In genomic region chr10:1504940-1505339, GRCh38 we compare ENCODE assay signal across 26 cellular contexts.
"Had no signal": no experiment of that assay in that cellular context is flagged by ENCODE, and none has a peak within 500 bp of the region (broad histone marks: within the 10 kb centered on the region; RNA-seq: fewer than 3 reads in every experiment).

No MANE protein-coding gene starts in this region.

- H3K9ac ChIP-seq: parathyroid adenoma had no signal

- H3K4me3 Mint-ChIP-seq: effector memory CD8-positive, alpha-beta T cell; memory B cell; natural killer cell; neural crest cell; stimulated activated effector memory CD8-positive, alpha-beta T cell treated with anti-CD3 and anti-CD28 coated beads, Interleukin-12 subunit alpha, Interleukin-12 subunit beta, amount 100 ng/mL, for 72 hours had no signal

- H3K9me3 Mint-ChIP-seq: effector memory CD8-positive, alpha-beta T cell; memory B cell; stimulated activated effector memory CD8-positive, alpha-beta T cell treated with anti-CD3 and anti-CD28 coated beads, Interleukin-12 subunit alpha, Interleukin-12 subunit beta, amount 100 ng/mL, for 72 hours had no signal

- H3K27ac ChIP-seq: gastrocnemius medialis, parathyroid adenoma, testis, tibial artery, upper lobe of left lung had no signal

- H3K36me3 ChIP-seq: gastrocnemius medialis, tibial artery, upper lobe of left lung had no signal

- H3K9me3 ChIP-seq: gastrocnemius medialis, testis, upper lobe of left lung had no signal

- H3K27me3 Mint-ChIP-seq: progenitor cell of endocrine pancreas had no signal

- FAIRE-seq: endometrium, keratinocyte, urothelium cell line had no signal

- H3K4me1 ChIP-seq: gastrocnemius medialis, parathyroid adenoma, testis, tibial artery, upper lobe of left lung had no signal

- H3K4me2 ChIP-seq: smooth muscle cell had no signal

- ATAC-seq: effector memory CD8-positive, alpha-beta T cell; gastrocnemius medialis; left lobe of liver; sciatic nerve; stimulated activated effector memory CD8-positive, alpha-beta T cell treated with anti-CD3 and anti-CD28 coated beads, Interleukin-12 subunit alpha, Interleukin-12 subunit beta, amount 100 ng/mL, for 72 hours; stimulated activated naive CD8-positive, alpha-beta T cell treated with anti-CD3 and anti-CD28 coated beads, Interleukin-15, Interleukin-2, amounts not matched to agents 100 U/mL and 50 U/mL, for 24 hours had no signal

- H3K79me2 ChIP-seq: parathyroid adenoma had no signal

- H3K27ac Mint-ChIP-seq: effector memory CD8-positive, alpha-beta T cell; memory B cell; natural killer cell; progenitor cell of endocrine pancreas; stimulated activated effector memory CD8-positive, alpha-beta T cell treated with anti-CD3 and anti-CD28 coated beads, Interleukin-12 subunit alpha, Interleukin-12 subunit beta, amount 100 ng/mL, for 72 hours had no signal

- H2AFZ ChIP-seq: parathyroid adenoma had no signal

- DNase-seq: cortex of kidney; effector memory CD8-positive, alpha-beta T cell; foreskin fibroblast; gastrocnemius medialis; head of caudate nucleus; natural killer cell; stimulated activated CD4-positive, alpha-beta T cell treated with anti-CD3 and anti-CD28 coated beads, Interleukin-12 subunit alpha, Interleukin-12 subunit beta, amount 100 ng/mL, for 4 hours; stimulated activated CD4-positive, alpha-beta T cell treated with anti-CD3 and anti-CD28 coated beads, Interleukin-1b, Interleukin-23, amount 100 ng/mL, for 48 hours; stimulated activated CD4-positive, alpha-beta T cell treated with anti-CD3 and anti-CD28 coated beads, Interleukin-4, amount 100 ng/mL, for 24 hours; stimulated activated naive CD8-positive, alpha-beta T cell treated with anti-CD3 and anti-CD28 coated beads, Interleukin-15, Interleukin-2, amounts not matched to agents 100 U/mL and 50 U/mL, for 24 hours; substantia nigra; testis; tibial artery; upper lobe of left lung had no signal

- H3K27me3 ChIP-seq: gastrocnemius medialis, testis, upper lobe of left lung had no signal

- H3K36me3 Mint-ChIP-seq: memory B cell; natural killer cell; stimulated activated effector memory CD8-positive, alpha-beta T cell treated with anti-CD3 and anti-CD28 coated beads, Interleukin-12 subunit alpha, Interleukin-12 subunit beta, amount 100 ng/mL, for 72 hours had no signal

- H3K4me1 Mint-ChIP-seq: natural killer cell; neural crest cell; stimulated activated effector memory CD8-positive, alpha-beta T cell treated with anti-CD3 and anti-CD28 coated beads, Interleukin-12 subunit alpha, Interleukin-12 subunit beta, amount 100 ng/mL, for 72 hours had no signal

- H3K4me3 ChIP-seq: gastrocnemius medialis, lung, smooth muscle cell, testis, tibial artery, upper lobe of left lung had no signal
